In genomic region chr6:162211777-162212176, GRCh38 we compare ENCODE assay signal across 8 cellular contexts.
"Had no signal": no experiment of that assay in that cellular context is flagged by ENCODE, and none has a peak within 500 bp of the region (broad histone marks: within the 10 kb centered on the region; RNA-seq: fewer than 3 reads in every experiment).

No MANE protein-coding gene starts in this region.

- ATAC-seq: GM12878 had no signal

- DNase-seq: GDM1, GF-D8 had no signal

- FAIRE-seq: G401.6, GM12878, GM12891, GM12892, GM18507, GM19239 had no signal

- H3K4me3 ChIP-seq: GM12878 had no signal
